ENCODE assay signal across 8 cellular contexts in the genomic region with DNA sequence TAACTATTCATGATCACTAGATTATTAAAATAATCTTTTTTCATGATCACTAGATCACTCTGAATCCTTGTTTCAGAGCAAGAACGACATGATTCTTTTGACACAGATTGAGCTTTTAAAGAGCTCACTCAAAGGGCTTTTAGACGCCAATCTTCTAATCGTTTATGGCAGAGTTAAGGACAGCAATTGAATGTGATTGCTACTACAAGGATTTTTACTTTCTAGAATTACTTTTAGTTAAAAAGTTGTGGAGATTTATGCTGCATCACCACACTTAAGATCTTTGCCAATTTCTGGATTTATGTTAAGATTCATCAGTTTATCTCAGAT. TPM values are rescaled to one million over a fixed set of nuclear protein-coding genes. Genes with fewer than 3 reads are reported as not detected.
A peak's percentile ranks its signal among the peaks of the same experiment; 100 is the strongest.
DNase-seq lines count a peak whose midpoint lies in the region; ATAC-seq and TF ChIP-seq lines count a peak whose summit lies in the region.

No MANE protein-coding gene starts in this region.

- H3K27me3 ChIP-seq in CD4-positive, alpha-beta T cell (ENCODE audit: control insufficient read depth, insufficient read depth, low read length) = no peaks in the 10 kb centered on the region
- H3K27me3 ChIP-seq in mesendoderm (ENCODE audit: insufficient read depth, low read length, poor library complexity) = no peaks in the 10 kb centered on the region

- no peak for TF ChIP-seq CTCF in CD4-positive, alpha-beta T cell (IDR thresholded peaks at IDR 0.05)

- no CpG with 5 or more reads among the region's 3 CpGs for WGBS in mesendoderm (ENCODE audit: extremely low coverage, insufficient coverage, low lambda C conversion rate)

- H4K5ac ChIP-seq in mesendoderm (ENCODE audit: low read length) = no peak overlapping the region

- no peak overlapping the region for H2BK15ac ChIP-seq in mesendoderm (replicated peaks; ENCODE audit: low read depth)

- peaks cover 5% of the 10 kb centered on the region for H3K27me3 Mint-ChIP-seq in CD4-positive, alpha-beta T cell
- H3K27me3 Mint-ChIP-seq in activated naive CD8-positive, alpha-beta T cell treated with anti-CD3 and anti-CD28 coated beads for 36 hours = no peaks in the 10 kb centered on the region

- no peak for ATAC-seq in CD4-positive, alpha-beta T cell (ENCODE audit: poor library complexity)

- intact Hi-C loops in CD4-positive, alpha-beta T cell (cut with DNase I, micrococcal nuclease) = loop anchor here in 1 of 2 experiments (2.0 to 10.0 kb wide), 3 partner anchors 57 to 657 kb away; partner anchors contain the start of genes RFXAP, SPART and SUPT20H

- peaks cover 19% of the 10 kb centered on the region for H3K79me2 ChIP-seq in mesendoderm (ENCODE audit: control insufficient read depth, insufficient read depth, low read length)

- H3K4me1 ChIP-seq in mesendoderm (ENCODE audit: control insufficient read depth, low read depth, low read length) = no peaks in the 10 kb centered on the region

- H3K9me3 Mint-ChIP-seq in CD4-positive, alpha-beta T cell = no peaks in the 10 kb centered on the region
- H3K9me3 Mint-ChIP-seq in activated naive CD8-positive, alpha-beta T cell treated with anti-CD3 and anti-CD28 coated beads for 36 hours = no peaks in the 10 kb centered on the region

- H3K36me3 Mint-ChIP-seq in CD4-positive, alpha-beta T cell (ENCODE audit: low read depth) = peaks cover 85% of the 10 kb centered on the region
- peaks cover 47% of the 10 kb centered on the region for H3K36me3 Mint-ChIP-seq in activated naive CD8-positive, alpha-beta T cell treated with anti-CD3 and anti-CD28 coated beads for 36 hours

- no peak overlapping the region for H2BK120ac ChIP-seq in mesendoderm (ENCODE audit: low read depth, low read length)

- H3K9ac ChIP-seq in mesendoderm (ENCODE audit: low read length) = peak overlapping the region; percentile 98

- in situ Hi-C loops in G401 (cut with HindIII; ENCODE audit: low sequenced_read_pairs) = no loop called here

- no peak overlapping the region for H3K23ac ChIP-seq in mesendoderm (ENCODE audit: low read length)

- H3K4me3 Mint-ChIP-seq in CD4-positive, alpha-beta T cell = peak overlapping the region; percentile 96
- peak overlapping the region; percentile 100 for H3K4me3 Mint-ChIP-seq in activated naive CD8-positive, alpha-beta T cell treated with anti-CD3 and anti-CD28 coated beads for 36 hours

- H2BK5ac ChIP-seq in mesendoderm (ENCODE audit: low read length) = no peak overlapping the region

- CTCF ChIA-PET in CD4-positive, alpha-beta T cell (lab: Charles Lee) = no interaction called here

- POLR2A ChIA-PET in CD4-positive, alpha-beta T cell (lab: Charles Lee) = interaction anchor here (0.6 to 3.4 kb wide), 3 partner anchors 10 to 1347 kb away, joined by 3 to 16 read pairs (median 3); partner anchors contain the start of genes SUPT20H and UFM1

- H3K4me1 Mint-ChIP-seq in CD4-positive, alpha-beta T cell (ENCODE audit: low read depth) = peaks cover 38% of the 10 kb centered on the region
- peaks cover 35% of the 10 kb centered on the region for H3K4me1 Mint-ChIP-seq in activated naive CD8-positive, alpha-beta T cell treated with anti-CD3 and anti-CD28 coated beads for 36 hours

- H3K27ac Mint-ChIP-seq in CD4-positive, alpha-beta T cell = peak overlapping the region; percentile 99
- peak overlapping the region; percentile 100 for H3K27ac Mint-ChIP-seq in activated naive CD8-positive, alpha-beta T cell treated with anti-CD3 and anti-CD28 coated beads for 36 hours

- no peak overlapping the region for H3K4me2 ChIP-seq in mesendoderm (ENCODE audit: low read length)

- H3K9me3 ChIP-seq in CD4-positive, alpha-beta T cell (ENCODE audit: control insufficient read depth, low read length) = no peaks in the 10 kb centered on the region

- no peaks in the 10 kb centered on the region for H3K36me3 ChIP-seq in mesendoderm (ENCODE audit: control insufficient read depth, insufficient read depth, low read length)

- DNase-seq in CD4-positive, alpha-beta T cell = no peak
- DNase-seq in HT-29 (ENCODE audit: low spot score) = peak; percentile 23
- no peak for DNase-seq in activated naive CD8-positive, alpha-beta T cell treated with anti-CD3 and anti-CD28 coated beads for 36 hours
- DNase-seq in mesendoderm = peak; percentile 3
- no peak for DNase-seq in midbrain (lab: John Stamatoyannopoulos, UW)
- DNase-seq in G401 (ENCODE audit: low spot score) = no peak
- no peak for DNase-seq in NK-92 treated with Interleukin-12 subunit alpha and Interleukin-12 subunit beta, amount 100 ng/mL, for 24 hours (lab: John Stamatoyannopoulos, UW)
- DNase-seq in activated CD4-positive, alpha-beta T cell treated with anti-CD3 and anti-CD28 coated beads for 48 hours = no peak

- H4K8ac ChIP-seq in mesendoderm (ENCODE audit: low read depth, low read length) = no peak overlapping the region

- no peak overlapping the region for H2AK5ac ChIP-seq in mesendoderm (ENCODE audit: low read length)

- H3K4me3 ChIP-seq in mesendoderm (ENCODE audit: low read length) = no peak overlapping the region

- H3K18ac ChIP-seq in mesendoderm (ENCODE audit: low read length) = no peak overlapping the region

- peaks cover 5% of the 10 kb centered on the region for H3K79me1 ChIP-seq in mesendoderm (ENCODE audit: low read length)

- no peak overlapping the region for H3K4ac ChIP-seq in mesendoderm (ENCODE audit: low read depth, low read length)

- no peak overlapping the region for H3K56ac ChIP-seq in mesendoderm (ENCODE audit: low read length)

- no peak overlapping the region for H3K27ac ChIP-seq in CD4-positive, alpha-beta T cell (ENCODE audit: low read depth, low read length)
- no peak overlapping the region for H3K27ac ChIP-seq in mesendoderm (ENCODE audit: low read depth, low read length)

RNA-seq across cellular contexts. Expression of gene EXOSC8, which starts 1.3 kb away (rescaled TPM):
- total RNA-seq in CD4-positive, alpha-beta T cell = 10 to 100 TPM; 40.1 to 48.0 TPM
- 55.6 and 60.3 TPM in 2 replicates for total RNA-seq in HT-29 (2014; rRNA removed; shearing (Covaris generic))
- 100 to 1,000 TPM; 188 to 193 TPM for total RNA-seq in activated naive CD8-positive, alpha-beta T cell treated with anti-CD3 and anti-CD28 coated beads for 36 hours
- polyA plus RNA-seq in mesendoderm (2013, experiment 1 of 2) = 108 TPM
- 112 TPM for polyA plus RNA-seq in mesendoderm (2013, experiment 2 of 2)
- total RNA-seq in G401 (2014; rRNA removed; shearing (Covaris generic)) = 80.3 and 81.7 TPM in 2 replicates

RNA-seq across cellular contexts. Expression of gene ALG5, which starts 2.7 kb away (rescaled TPM):
- total RNA-seq in CD4-positive, alpha-beta T cell = 10 to 100 TPM; 14.4 to 15.1 TPM
- 34.9 and 38.3 TPM in 2 replicates for total RNA-seq in HT-29 (2014; rRNA removed; shearing (Covaris generic))
- total RNA-seq in activated naive CD8-positive, alpha-beta T cell treated with anti-CD3 and anti-CD28 coated beads for 36 hours = 10 to 100 TPM; 41.6 to 42.3 TPM
- polyA plus RNA-seq in mesendoderm (2013, experiment 1 of 2) = 29.5 TPM
- polyA plus RNA-seq in mesendoderm (2013, experiment 2 of 2) = 29.2 TPM
- 7.4 and 14.7 TPM in 2 replicates for total RNA-seq in G401 (2014; rRNA removed; shearing (Covaris generic))

RNA-seq across cellular contexts. Expression of gene SUPT20H, which starts 57.6 kb away (rescaled TPM):
- total RNA-seq in CD4-positive, alpha-beta T cell = 10 to 100 TPM; 61.7 to 63.1 TPM
- 30.8 and 31.8 TPM in 2 replicates for total RNA-seq in HT-29 (2014; rRNA removed; shearing (Covaris generic))
- total RNA-seq in activated naive CD8-positive, alpha-beta T cell treated with anti-CD3 and anti-CD28 coated beads for 36 hours = 10 to 100 TPM; 47.3 to 53.5 TPM
- polyA plus RNA-seq in mesendoderm (2013, experiment 1 of 2) = 86.5 TPM
- polyA plus RNA-seq in mesendoderm (2013, experiment 2 of 2) = 88.2 TPM
- total RNA-seq in G401 (2014; rRNA removed; shearing (Covaris generic)) = 45.2 and 72.7 TPM in 2 replicates

Comparison
In these comparisons a context has a peak if more than half of its experiments do, and no peak if none do; other contexts are left out.
1. DNase-seq: peak in HT-29 (single experiment) and mesendoderm (single experiment); none in CD4-positive, alpha-beta T cell (0 of 10), activated naive CD8-positive, alpha-beta T cell treated with anti-CD3 and anti-CD28 coated beads for 36 hours (single experiment), midbrain (single experiment), G401 (single experiment), NK-92 treated with Interleukin-12 subunit alpha and Interleukin-12 subunit beta, amount 100 ng/mL, for 24 hours (single experiment) and activated CD4-positive, alpha-beta T cell treated with anti-CD3 and anti-CD28 coated beads for 48 hours (single experiment).